ENCODE assay signal across 8 cellular contexts in the genomic region with DNA sequence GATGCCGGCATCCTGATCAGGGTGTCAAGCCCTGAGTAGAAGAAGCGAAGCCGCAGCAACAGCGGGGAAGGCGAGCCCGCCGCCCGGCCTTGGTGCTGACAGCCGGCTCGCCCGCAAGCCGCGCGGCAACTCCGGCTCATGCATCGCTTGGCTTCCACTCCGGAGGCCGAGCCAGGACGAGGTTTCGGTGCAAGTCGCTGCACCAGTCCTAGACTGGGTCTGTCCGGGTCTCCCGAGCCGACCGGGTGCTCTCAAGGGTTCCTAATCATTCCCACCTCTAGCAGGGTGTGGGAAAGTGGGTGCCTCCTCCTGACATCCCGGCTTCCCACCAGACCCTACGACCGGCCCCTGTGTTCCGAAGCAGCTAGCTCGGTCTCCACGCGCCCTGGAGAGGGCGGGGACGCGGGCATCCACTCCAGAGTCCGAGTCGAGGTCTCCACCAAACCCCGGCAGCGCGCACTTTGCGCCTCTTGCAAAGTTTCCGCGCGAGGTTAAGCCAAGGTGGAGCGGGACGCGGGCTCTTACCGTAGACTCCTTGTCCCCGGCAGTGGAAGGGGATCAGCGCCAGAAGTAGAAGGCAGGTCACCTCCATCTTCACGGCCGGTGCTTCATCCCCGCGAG. TPM values are rescaled to one million over a fixed set of nuclear protein-coding genes. Genes with fewer than 3 reads are reported as not detected.
A peak's percentile ranks its signal among the peaks of the same experiment; 100 is the strongest.
DNase-seq lines count a peak whose midpoint lies in the region; ATAC-seq, FAIRE-seq and TF ChIP-seq lines count a peak whose summit lies in the region.

No MANE protein-coding gene starts in this region.

- no peak overlapping the region for H3K9ac ChIP-seq in H9 (ENCODE audit: extremely low read depth, insufficient read length, low read length)
- no peak overlapping the region for H3K9ac ChIP-seq in endodermal cell (ENCODE audit: extremely low read depth, low read length, poor library complexity, severe bottlenecking)

- H2BK15ac ChIP-seq in H9 (ENCODE audit: low read depth, low read length) = no peak overlapping the region

- peaks cover 19% of the 10 kb centered on the region for H3K23me2 ChIP-seq in H9 (ENCODE audit: insufficient read length, low read depth, low read length, poor library complexity, severe bottlenecking)

- H3K4me3 ChIP-seq in A673 (ENCODE audit: low read depth, low read length, poor library complexity, severe bottlenecking) (peak overlapping the region; percentile 63), endodermal cell (ENCODE audit: low read length) (peak overlapping the region; percentile 71)
- H3K4me3 ChIP-seq in naive thymus-derived CD4-positive, alpha-beta T cell (ENCODE audit: low read length) = peak overlapping the region; percentile 62

- no peak overlapping the region for H4K8ac ChIP-seq in H9 (replicated peaks; ENCODE audit: insufficient read length, low read depth, low read length)

- H3K4me1 ChIP-seq in A673 (ENCODE audit: insufficient read depth, low read length, poor library complexity, severe bottlenecking) (peaks cover 13% of the 10 kb centered on the region), H9 (ENCODE audit: insufficient read depth, low read length) (no peaks in the 10 kb centered on the region), endodermal cell (ENCODE audit: control insufficient read depth, insufficient read depth, low read length) (no peaks in the 10 kb centered on the region)
- peaks cover 11 to 12% of the 10 kb centered on the region in 2 donors for H3K4me1 ChIP-seq in naive thymus-derived CD4-positive, alpha-beta T cell (ENCODE audit: control insufficient read depth in 2 of 2, insufficient read depth in 2 of 2, low read length in 2 of 2)

- H3K27ac ChIP-seq in A673 (ENCODE audit: low read depth, low read length, poor library complexity, severe bottlenecking) (no peak overlapping the region), H9 (ENCODE audit: insufficient read length, low read depth, low read length) (no peak overlapping the region), endodermal cell (ENCODE audit: low read depth, low read length) (no peak overlapping the region)
- no peak overlapping the region for H3K27ac ChIP-seq in naive thymus-derived CD4-positive, alpha-beta T cell (ENCODE audit: low read depth, low read length)

- no peak overlapping the region for H2AFZ ChIP-seq in H9 (ENCODE audit: low read length)

- H3K27me3 Mint-ChIP-seq in H9 (ENCODE audit: low read depth) (peaks cover 90% of the 10 kb centered on the region), endodermal cell (ENCODE audit: insufficient read depth) (peaks cover 89% of the 10 kb centered on the region)
- H3K27me3 Mint-ChIP-seq in activated CD4-positive, alpha-beta T cell treated with anti-CD3 and anti-CD28 coated beads, Interleukin-2, amount 10 ng/mL, durations not matched to agents 7 days and 5 days = peaks cover 72% of the 10 kb centered on the region
- H3K27me3 Mint-ChIP-seq in naive thymus-derived CD4-positive, alpha-beta T cell = peaks cover 33 to 72% (median 42%) of the 10 kb centered on the region in 5 donors

- no peak overlapping the region for H3K18ac ChIP-seq in H9 (ENCODE audit: insufficient read length, low read depth, low read length)

- BruUV-seq in A673 (replicated peaks; lab: Mats Ljungman, UMichigan) = no TSS peak

- H3K4me2 ChIP-seq in H9 (ENCODE audit: insufficient read depth, insufficient read length, low read length) = peak overlapping the region; percentile 84

- no peaks in the 10 kb centered on the region for H3K79me2 ChIP-seq in H9 (ENCODE audit: insufficient read depth, low read length)

- TF ChIP-seq CTCF in A673 (conservative IDR thresholded peaks at IDR 0.05; ENCODE audit: low read depth, low read length) = no peak
- no peak for TF ChIP-seq CTCF in H9 (conservative IDR thresholded peaks at IDR 0.05)
- no peak for TF ChIP-seq CTCF in endodermal cell (conservative IDR thresholded peaks at IDR 0.05)
- no peak for TF ChIP-seq CTCF in D721Med (IDR thresholded peaks at IDR 0.05; ENCODE audit: insufficient read depth, missing control alignments)

- no peaks in the 10 kb centered on the region for H4K20me1 ChIP-seq in H9 (ENCODE audit: control insufficient read depth, insufficient read depth, insufficient read length)

- DNase-seq in A673 (ENCODE audit: low spot score) (no peak), H9 (peak; percentile 41), endodermal cell (peak; percentile 76), D721Med (ENCODE audit: insufficient read length, low spot score) (no peak)
- peak; percentile 31 for DNase-seq in activated CD4-positive, alpha-beta T cell treated with anti-CD3 and anti-CD28 coated beads, Interleukin-2, amount 10 ng/mL, durations not matched to agents 7 days and 5 days
- peak in 7 of 9 donors; percentile 4 to 43 (median 26) for DNase-seq in naive thymus-derived CD4-positive, alpha-beta T cell

- CTCF ChIA-PET in A673 (lab: Charles Lee) = no interaction called here
- CTCF ChIA-PET in activated CD4-positive, alpha-beta T cell treated with anti-CD3 and anti-CD28 coated beads, Interleukin-2, amount 10 ng/mL, durations not matched to agents 7 days and 5 days (lab: Charles Lee) = no interaction called here
- CTCF ChIA-PET in naive thymus-derived CD4-positive, alpha-beta T cell (lab: Charles Lee) = interaction anchor here (0.6 kb wide), 1 partner anchor 157 kb away, joined by 3 read pairs; no protein-coding TSS in a partner anchor

- H3K27me3 ChIP-seq in A673 (replicated peaks; ENCODE audit: insufficient read depth, low read depth, low read length, poor library complexity) (peaks cover 55% of the 10 kb centered on the region), H9 (ENCODE audit: insufficient read depth, low read length) (peaks cover 73% of the 10 kb centered on the region), endodermal cell (ENCODE audit: control insufficient read depth, insufficient read depth, low read length, poor library complexity, severe bottlenecking) (peaks cover 91% of the 10 kb centered on the region)
- peaks cover 0 to 4% of the 10 kb centered on the region in 2 donors for H3K27me3 ChIP-seq in naive thymus-derived CD4-positive, alpha-beta T cell (ENCODE audit: control insufficient read depth in 2 of 2, insufficient read depth in 2 of 2, low read length in 2 of 2)

- no peak overlapping the region for H3K4ac ChIP-seq in H9 (ENCODE audit: low read depth, low read length)

- no peak overlapping the region for H4K91ac ChIP-seq in H9 (ENCODE audit: insufficient read length, low read depth, low read length)

- H3T11ph ChIP-seq in H9 (ENCODE audit: low read length) = no peak overlapping the region

- H3K27ac Mint-ChIP-seq in H9 (no peak overlapping the region), endodermal cell (no peak overlapping the region)
- H3K27ac Mint-ChIP-seq in activated CD4-positive, alpha-beta T cell treated with anti-CD3 and anti-CD28 coated beads, Interleukin-2, amount 10 ng/mL, durations not matched to agents 7 days and 5 days = no peak overlapping the region
- H3K27ac Mint-ChIP-seq in naive thymus-derived CD4-positive, alpha-beta T cell = peak overlapping the region in 5 of 9 donors; percentile 38 to 66 (median 52)

- WGBS in H9 (ENCODE audit: extremely low coverage, insufficient read length, low lambda C conversion rate) = no CpG with 5 or more reads among the region's 54 CpGs
- 0 to 3% methylated on average over 23 to 54 of the region's 54 CpGs for WGBS in endodermal cell (ENCODE audit: insufficient coverage in 1 of 2, insufficient read length in 1 of 2), 2 experiments

- H2BK12ac ChIP-seq in H9 (ENCODE audit: insufficient read length, low read depth, low read length) = no peak overlapping the region

- H2BK120ac ChIP-seq in H9 (ENCODE audit: low read depth, low read length, poor library complexity, severe bottlenecking) = no peak overlapping the region

- H3K36me3 ChIP-seq in A673 (ENCODE audit: insufficient read depth, low read length, poor library complexity, severe bottlenecking) (no peaks in the 10 kb centered on the region), endodermal cell (ENCODE audit: control insufficient read depth, insufficient read depth, low read length) (no peaks in the 10 kb centered on the region)
- no peaks in the 10 kb centered on the region for H3K36me3 ChIP-seq in naive thymus-derived CD4-positive, alpha-beta T cell (ENCODE audit: control insufficient read depth in 2 of 3, insufficient read depth in 3 of 3, low read length in 3 of 3)

- ATAC-seq in naive thymus-derived CD4-positive, alpha-beta T cell = peak; percentile 3
- ATAC-seq in HG02981 (IDR thresholded peaks at IDR 0.05; ENCODE audit: unreplicated experiment) (no peak), HG03025 (IDR thresholded peaks at IDR 0.05; ENCODE audit: low FRiP score, unreplicated experiment) (no peak)

- H2AK5ac ChIP-seq in H9 (ENCODE audit: insufficient read length, low read length) = no peak overlapping the region

- no peak overlapping the region for H2BK5ac ChIP-seq in H9 (ENCODE audit: insufficient read length, low read length)

- H3K14ac ChIP-seq in H9 (ENCODE audit: insufficient read depth, low read length) = no peak overlapping the region; the same call in 1 of the 2 replicates

- intact Hi-C loops in A673 (cut with micrococcal nuclease; ENCODE audit: unreplicated experiment) = loop anchor here (5.0 kb wide), 2 partner anchors 316 to 796 kb away; no protein-coding TSS in a partner anchor
- intact Hi-C loops in naive thymus-derived CD4-positive, alpha-beta T cell (cut with micrococcal nuclease) = loop anchor here (1.0 to 10.0 kb wide), 9 partner anchors 161 to 1274 kb away; a partner anchor contains a TSS

- POLR2A ChIA-PET in A673 (lab: Charles Lee; ENCODE audit: low non-redundant PET) = no interaction called here
- POLR2A ChIA-PET in activated CD4-positive, alpha-beta T cell treated with anti-CD3 and anti-CD28 coated beads, Interleukin-2, amount 10 ng/mL, durations not matched to agents 7 days and 5 days (lab: Charles Lee) = no interaction called here
- POLR2A ChIA-PET in naive thymus-derived CD4-positive, alpha-beta T cell (lab: Charles Lee) = no interaction called here

- H3K56ac ChIP-seq in H9 (ENCODE audit: insufficient read length, low read depth, low read length) = no peak overlapping the region

- H3K36me3 Mint-ChIP-seq in H9 (ENCODE audit: insufficient read depth in 1 of 3, low read depth in 3 of 3) (peaks cover 0 to 2% (median 0%) of the 10 kb centered on the region in 3 experiments; a peak in 2 of 7 replicates), endodermal cell (ENCODE audit: low read depth) (no peaks in the 10 kb centered on the region)
- no peaks in the 10 kb centered on the region for H3K36me3 Mint-ChIP-seq in activated CD4-positive, alpha-beta T cell treated with anti-CD3 and anti-CD28 coated beads, Interleukin-2, amount 10 ng/mL, durations not matched to agents 7 days and 5 days (ENCODE audit: low read depth)
- H3K36me3 Mint-ChIP-seq in naive thymus-derived CD4-positive, alpha-beta T cell = peaks cover 0 to 2% (median 0%) of the 10 kb centered on the region in 5 donors

- no peaks in the 10 kb centered on the region for H3K9me3 ChIP-seq in A673 (ENCODE audit: low read depth, low read length, poor library complexity, severe bottlenecking)
- H3K9me3 ChIP-seq in H9 (ENCODE audit: control insufficient read depth, low read depth, low read length) = no peaks in the 10 kb centered on the region
- H3K9me3 ChIP-seq in endodermal cell (ENCODE audit: control insufficient read depth, low read length) = no peaks in the 10 kb centered on the region
- no peaks in the 10 kb centered on the region for H3K9me3 ChIP-seq in naive thymus-derived CD4-positive, alpha-beta T cell (ENCODE audit: control insufficient read depth in 2 of 3, low read length in 3 of 3)

- H2BK20ac ChIP-seq in H9 (ENCODE audit: low read depth, low read length, poor library complexity, severe bottlenecking) = no peak overlapping the region

- H3K4me3 Mint-ChIP-seq in H9 (peak overlapping the region; percentile 49 to 76), endodermal cell (peak overlapping the region; percentile 36)
- H3K4me3 Mint-ChIP-seq in activated CD4-positive, alpha-beta T cell treated with anti-CD3 and anti-CD28 coated beads, Interleukin-2, amount 10 ng/mL, durations not matched to agents 7 days and 5 days = peak overlapping the region; percentile 66
- peak overlapping the region; percentile 81 to 100 (median 86) for H3K4me3 Mint-ChIP-seq in naive thymus-derived CD4-positive, alpha-beta T cell

- FAIRE-seq in D721Med (lab: Jason Lieb, UNC) = no peak

- H4K5ac ChIP-seq in H9 (ENCODE audit: insufficient read length, low read depth, low read length) = no peak overlapping the region

- H3K23ac ChIP-seq in H9 (ENCODE audit: insufficient read length, low read depth, low read length) = no peak overlapping the region

- peaks cover 15 to 32% of the 10 kb centered on the region in 2 experiments for H3K4me1 Mint-ChIP-seq in H9
- H3K4me1 Mint-ChIP-seq in activated CD4-positive, alpha-beta T cell treated with anti-CD3 and anti-CD28 coated beads, Interleukin-2, amount 10 ng/mL, durations not matched to agents 7 days and 5 days = peaks cover 26% of the 10 kb centered on the region
- peaks cover 21% of the 10 kb centered on the region for H3K4me1 Mint-ChIP-seq in endodermal cell
- H3K4me1 Mint-ChIP-seq in naive thymus-derived CD4-positive, alpha-beta T cell = peaks cover 22 to 43% (median 27%) of the 10 kb centered on the region in 7 donors

- H3K9me3 Mint-ChIP-seq in H9 = no peaks in the 10 kb centered on the region; a peak in 1 of 5 replicates
- no peaks in the 10 kb centered on the region for H3K9me3 Mint-ChIP-seq in activated CD4-positive, alpha-beta T cell treated with anti-CD3 and anti-CD28 coated beads, Interleukin-2, amount 10 ng/mL, durations not matched to agents 7 days and 5 days
- H3K9me3 Mint-ChIP-seq in endodermal cell = no peaks in the 10 kb centered on the region
- H3K9me3 Mint-ChIP-seq in naive thymus-derived CD4-positive, alpha-beta T cell = peaks cover 0 to 7% (median 0%) of the 10 kb centered on the region in 11 donors

- no peaks in the 10 kb centered on the region for H3K79me1 ChIP-seq in H9 (ENCODE audit: insufficient read depth, low read depth, low read length, poor library complexity, severe bottlenecking)

RNA-seq across cellular contexts. Expression of a gene that starts 1.4 kb away (rescaled TPM):
- total RNA-seq in A673 (2021) = 4.2 and 5.0 TPM in 2 replicates
- 0.15 and 0.28 TPM in 2 replicates for total RNA-seq in H9 (2021)
- total RNA-seq in activated CD4-positive, alpha-beta T cell treated with anti-CD3 and anti-CD28 coated beads, Interleukin-2, amount 10 ng/mL, durations not matched to agents 7 days and 5 days = 1 to 10 TPM; 1.3 to 2.2 TPM
- total RNA-seq in endodermal cell = under 1 TPM; 0.27 to 0.40 TPM
- 10.2 TPM for polyA plus RNA-seq in endodermal cell (2013, experiment 1 of 2)
- 10.1 TPM for polyA plus RNA-seq in endodermal cell (2013, experiment 2 of 2)
- total RNA-seq in naive thymus-derived CD4-positive, alpha-beta T cell = 10 to 100 TPM in 3 of 5 experiments, under 1 TPM in 2; 0.08 to 17.8 (median 12.5) TPM
- 1 to 10 TPM in 1 of 2 donors, under 1 TPM in 1; 0.70 to 1.1 TPM for polyA plus RNA-seq in naive thymus-derived CD4-positive, alpha-beta T cell

Comparison
In these comparisons a context has a peak if more than half of its experiments do, and no peak if none do; other contexts are left out.
1. DNase-seq: peak in H9 (single experiment), activated CD4-positive, alpha-beta T cell treated with anti-CD3 and anti-CD28 coated beads, Interleukin-2, amount 10 ng/mL, durations not matched to agents 7 days and 5 days (single experiment), endodermal cell (single experiment) and naive thymus-derived CD4-positive, alpha-beta T cell (7 of 9); none in A673 (single experiment) and D721Med (single experiment).
2. H3K27ac Mint-ChIP-seq: peak in naive thymus-derived CD4-positive, alpha-beta T cell (5 of 9); none in H9 (0 of 3), activated CD4-positive, alpha-beta T cell treated with anti-CD3 and anti-CD28 coated beads, Interleukin-2, amount 10 ng/mL, durations not matched to agents 7 days and 5 days (single experiment) and endodermal cell (single experiment).
3. Peak in every context shown above with its lines, with median percentiles within 50 percentile points of each other: H3K4me3 ChIP-seq and H3K4me3 Mint-ChIP-seq.